In the genomic region with DNA sequence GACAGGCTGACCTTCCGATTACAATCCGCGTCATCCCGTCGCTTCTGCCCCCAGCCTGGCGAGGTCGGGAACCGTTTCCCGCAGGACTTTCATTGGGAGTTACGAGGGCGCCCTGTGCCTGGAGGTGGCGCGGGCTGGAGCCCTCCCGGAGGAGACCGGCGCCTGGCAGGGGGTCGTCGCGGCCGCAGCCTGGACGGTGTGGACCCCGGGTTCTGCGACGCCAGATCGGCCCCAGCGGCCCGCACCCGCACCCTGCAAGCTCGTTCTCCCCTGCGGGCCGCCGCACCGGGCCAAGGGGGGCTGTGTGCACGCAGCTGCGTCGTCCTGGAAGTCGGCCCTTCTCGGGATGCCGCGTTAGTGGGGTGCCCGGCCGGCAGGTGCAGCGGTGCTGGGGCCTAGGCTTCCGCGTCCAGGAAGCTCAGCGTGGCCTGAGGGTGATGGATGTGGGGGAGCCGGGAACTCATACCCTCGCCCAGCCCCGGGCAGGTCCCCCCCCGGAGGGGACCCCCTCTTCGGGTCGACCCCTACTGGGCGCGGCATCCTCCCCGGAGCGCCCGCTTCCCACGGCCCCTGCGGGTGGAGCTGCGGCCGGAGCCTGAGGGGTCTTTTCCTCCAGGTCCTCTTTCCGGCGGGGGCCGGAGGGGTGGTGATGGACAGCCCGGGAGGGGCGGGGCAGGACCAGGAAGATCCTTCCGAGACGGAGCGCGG, we compare ENCODE assay signal across 9 cellular contexts.
A peak's percentile ranks its signal among the peaks of the same experiment; 100 is the strongest.
DNase-seq lines count a peak whose midpoint lies in the region; ATAC-seq, FAIRE-seq and TF ChIP-seq lines count a peak whose summit lies in the region.
"Had no signal": no experiment of that assay in that cellular context is flagged by ENCODE, and none has a peak within 500 bp of the region (broad histone marks: within the 10 kb centered on the region; RNA-seq: fewer than 3 reads in every experiment).

No MANE protein-coding gene starts in this region.

- no peaks in the 10 kb centered on the region for H3K9me1 ChIP-seq in K562 (ENCODE audit: control insufficient read depth, insufficient read depth, low read length)

- TF ChIP-seq CTCF in Loucy (conservative IDR thresholded peaks at IDR 0.05; ENCODE audit: low read length) (no peak), K562 (IDR thresholded peaks at IDR 0.05 in 2 of 3, conservative IDR thresholded peaks at IDR 0.05 in 1 of 3; ENCODE audit: insufficient read depth in 2 of 3, low read depth in 1 of 3, low read length in 3 of 3) (no peak), left lung (IDR thresholded peaks at IDR 0.05) (no peak)

- no TSS peak for BruUV-seq in K562 (replicated peaks; lab: Mats Ljungman, UMichigan)

- H3K9me3 ChIP-seq in ES-I3 (ENCODE audit: control insufficient read depth, insufficient read depth, low read length): 0 out of 2 replicates have a peak, but pooled peaks cover under 1% of the 10 kb centered on the region
- no peaks in the 10 kb centered on the region for H3K9me3 ChIP-seq in Loucy (ENCODE audit: insufficient read depth, low read depth, low read length)
- no peaks in the 10 kb centered on the region for H3K9me3 ChIP-seq in K562 (replicated peaks; ENCODE audit: control insufficient read depth, insufficient read depth, low read depth, low read length)
- H3K9me3 ChIP-seq in left lung: no peaks in the 10 kb centered on the region

- TF ChIP-seq POLR2A in K562 (conservative IDR thresholded peaks at IDR 0.05): no peak

- 52% methylated on average over 11 of the region's 70 CpGs for WGBS in K562 (ENCODE audit: insufficient coverage, low coverage, missing lambda C conversion rate)

- H3K4me2 ChIP-seq in Loucy (ENCODE audit: low read depth, low read length, poor library complexity, severe bottlenecking): peak overlapping the region; percentile 84
- peak overlapping the region; percentile 66; the same call in 1 of the 2 replicates for H3K4me2 ChIP-seq in K562 (ENCODE audit: insufficient read depth, low read length)

- H3K79me2 ChIP-seq in Loucy (ENCODE audit: insufficient read depth, low read length) (peaks cover 47% of the 10 kb centered on the region), K562 (ENCODE audit: control insufficient read depth, insufficient read depth, low read length) (peaks cover 41% of the 10 kb centered on the region)

- peak; percentile 34 for ATAC-seq in GM21737 (IDR thresholded peaks at IDR 0.05; ENCODE audit: unreplicated experiment)
- no peak for ATAC-seq in K562
- peak; percentile 1 for ATAC-seq in left lung
- ATAC-seq in GM18519 (IDR thresholded peaks at IDR 0.05; ENCODE audit: low FRiP score, unreplicated experiment): no peak

- H3F3A ChIP-seq in Loucy (ENCODE audit: low read depth): peaks cover 13% of the 10 kb centered on the region

- DNase-seq in K562 (ENCODE audit: extremely low read depth in 1 of 4, low spot score in 3 of 4) (no peak), left lung (peak in 1 of 2 donors; percentile 90), NCI-H1092 (lab: John Stamatoyannopoulos, UW) (no peak)

- intact Hi-C loops in K562 (cut with micrococcal nuclease) (no loop called here), left lung (cut with DNase I) (loop anchor here in 1 of 2 donors (10.0 kb wide), 1 partner anchor 53 kb away; no protein-coding TSS in a partner anchor)

- CTCF ChIA-PET in K562 (lab: Yijun Ruan, JAX; ENCODE audit: low intra/inter-chr PET ratio): no interaction called here

- POLR2A ChIA-PET in K562 (lab: Yijun Ruan, JAX): no interaction called here

- H3K36me3 ChIP-seq in ES-I3 (ENCODE audit: insufficient read depth, low read length) (peaks cover 4% of the 10 kb centered on the region; the same call in 1 of the 2 replicates), Loucy (ENCODE audit: insufficient read depth, low read length) (no peaks in the 10 kb centered on the region), K562 (ENCODE audit: control insufficient read depth, insufficient read depth, low read length) (no peaks in the 10 kb centered on the region), left lung (no peaks in the 10 kb centered on the region)

- H3K27ac ChIP-seq in K562 (ENCODE audit: extremely low read depth, low read depth, low read length) (no peak overlapping the region), left lung (peak overlapping the region; percentile 90 to 94), temporal lobe (ENCODE audit: low read depth, low read length) (peak overlapping the region; percentile 65)

- no peak for TF ChIP-seq EP300 in K562 (IDR thresholded peaks at IDR 0.05; ENCODE audit: low read length)

- H3K9ac ChIP-seq in ES-I3 (ENCODE audit: low read depth, low read length): peak overlapping the region; percentile 54
- peak overlapping the region; percentile 71 for H3K9ac ChIP-seq in Loucy (ENCODE audit: low read depth, low read length, poor library complexity, severe bottlenecking)
- peak overlapping the region in 1 of 2 experiments; percentile 48; a peak in 1 of 4 replicates for H3K9ac ChIP-seq in K562 (ENCODE audit: insufficient read depth in 1 of 2, low read depth in 2 of 2, low read length in 2 of 2)

- in situ Hi-C loops in K562 (cut with MboI): no loop called here

- H3K9me2 ChIP-seq in Loucy (replicated peaks; ENCODE audit: low read depth, low read length): no peaks in the 10 kb centered on the region

- H2AFZ ChIP-seq in Loucy (ENCODE audit: low read length) (peak overlapping the region; percentile 70; the same call in 1 of the 2 replicates), K562 (ENCODE audit: low read depth, low read length) (peak overlapping the region; percentile 83)

- H3K27me3 ChIP-seq in Loucy (ENCODE audit: insufficient read depth, low read length, poor library complexity, severe bottlenecking): no peaks in the 10 kb centered on the region
- H3K27me3 ChIP-seq in K562 (ENCODE audit: control insufficient read depth in 2 of 2, insufficient read depth in 2 of 2, low read length in 2 of 2): peaks cover 0 to 7% of the 10 kb centered on the region in 2 experiments; a peak in 2 of 5 replicates
- H3K27me3 ChIP-seq in left lung: no peaks in the 10 kb centered on the region

- H3K4me3 ChIP-seq in Loucy (ENCODE audit: low read length, poor library complexity, severe bottlenecking): peak overlapping the region; percentile 83
- H3K4me3 ChIP-seq in K562: peak overlapping the region; percentile 54
- H3K4me3 ChIP-seq in left lung: peak overlapping the region; percentile 75 to 78

- TF ChIP-seq RAD21 in K562 (CRISPR knock-in tag; conservative IDR thresholded peaks at IDR 0.05 in 1 of 2, IDR thresholded peaks at IDR 0.05 in 1 of 2): no peak

- H4K20me1 ChIP-seq in Loucy (ENCODE audit: insufficient read depth, low read length, poor library complexity, severe bottlenecking) (peaks cover 23% of the 10 kb centered on the region), K562 (replicated peaks; ENCODE audit: control insufficient read depth, insufficient read depth, low read length) (peaks cover 10% of the 10 kb centered on the region)

- FAIRE-seq in K562 (lab: Jason Lieb, UNC): no peak
- FAIRE-seq: TTC549 had no signal

- peaks cover 26% of the 10 kb centered on the region for H3K4me1 ChIP-seq in ES-I3 (ENCODE audit: insufficient read depth, low read length)
- peaks cover 62% of the 10 kb centered on the region for H3K4me1 ChIP-seq in Loucy (ENCODE audit: insufficient read depth, low read length, poor library complexity, severe bottlenecking)
- peaks cover 26 to 33% of the 10 kb centered on the region in 2 experiments for H3K4me1 ChIP-seq in K562 (replicated peaks in 1 of 2; ENCODE audit: control insufficient read depth in 2 of 2, insufficient read depth in 2 of 2, low read length in 2 of 2)
- H3K4me1 ChIP-seq in left lung: peaks cover 41 to 80% of the 10 kb centered on the region in 2 donors

TF ChIP-seq in K562, 482 proteins besides CTCF, POLR2A, EP300 and RAD21 (continues in another document):
- TF ChIP-seq, protein P1, sequence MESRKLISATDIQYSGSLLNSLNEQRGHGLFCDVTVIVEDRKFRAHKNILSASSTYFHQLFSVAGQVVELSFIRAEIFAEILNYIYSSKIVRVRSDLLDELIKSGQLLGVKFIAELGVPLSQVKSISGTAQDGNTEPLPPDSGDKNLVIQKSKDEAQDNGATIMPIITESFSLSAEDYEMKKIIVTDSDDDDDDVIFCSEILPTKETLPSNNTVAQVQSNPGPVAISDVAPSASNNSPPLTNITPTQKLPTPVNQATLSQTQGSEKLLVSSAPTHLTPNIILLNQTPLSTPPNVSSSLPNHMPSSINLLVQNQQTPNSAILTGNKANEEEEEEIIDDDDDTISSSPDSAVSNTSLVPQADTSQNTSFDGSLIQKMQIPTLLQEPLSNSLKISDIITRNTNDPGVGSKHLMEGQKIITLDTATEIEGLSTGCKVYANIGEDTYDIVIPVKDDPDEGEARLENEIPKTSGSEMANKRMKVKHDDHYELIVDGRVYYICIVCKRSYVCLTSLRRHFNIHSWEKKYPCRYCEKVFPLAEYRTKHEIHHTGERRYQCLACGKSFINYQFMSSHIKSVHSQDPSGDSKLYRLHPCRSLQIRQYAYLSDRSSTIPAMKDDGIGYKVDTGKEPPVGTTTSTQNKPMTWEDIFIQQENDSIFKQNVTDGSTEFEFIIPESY (CRISPR knock-in tag; IDR thresholded peaks at IDR 0.05): 0 out of 2 replicates have a peak, but pooled peaks have one; percentile 43
- TF ChIP-seq ASH1L (IDR thresholded peaks at IDR 0.05; ENCODE audit: borderline replicate concordance, low read depth, partially characterized antibody) (no peak), ZNF24 (IDR thresholded peaks at IDR 0.05) (no peak), ZFPM2 (CRISPR knock-in tag; IDR thresholded peaks at IDR 0.05) (no peak), MAZ (CRISPR knock-in tag; conservative IDR thresholded peaks at IDR 0.05 in 1 of 2, IDR thresholded peaks at IDR 0.05 in 1 of 2) (peak in 1 of 2 experiments; percentile 48; a peak in 1 of 4 replicates), E2F4 (CRISPR knock-in tag; IDR thresholded peaks at IDR 0.05; ENCODE audit: low read depth) (no peak), MTA3 (IDR thresholded peaks at IDR 0.05; ENCODE audit: borderline replicate concordance) (0 out of 2 replicates have a peak, but pooled peaks have one; percentile 19), ZNF408 (CRISPR knock-in tag; IDR thresholded peaks at IDR 0.05; ENCODE audit: low read depth) (no peak), PPARD (CRISPR knock-in tag; IDR thresholded peaks at IDR 0.05) (no peak), MEIS2 (IDR thresholded peaks at IDR 0.05; ENCODE audit: partially characterized antibody) (peak; percentile 36)

Comparison
In these comparisons a context has a peak if more than half of its experiments do, and no peak if none do; other contexts are left out.
1. ATAC-seq: peak in GM21737 (single experiment) and left lung (single experiment); none in K562 (single experiment) and GM18519 (single experiment).
2. Peak in every context shown above with its lines, with median percentiles within 50 percentile points of each other: H3K4me3 ChIP-seq.